Comparison of ENCODE assay signal across 7 cellular contexts in genomic region chr2:64100584-64100983, GRCh38. TPM values are rescaled to one million over a fixed set of nuclear protein-coding genes. Genes with fewer than 3 reads are reported as not detected.
A peak's percentile ranks its signal among the peaks of the same experiment; 100 is the strongest.
DNase-seq lines count a peak whose midpoint lies in the region; ATAC-seq, FAIRE-seq and TF ChIP-seq lines count a peak whose summit lies in the region.
"Not testable (repeated sequence)": the region's sequence is repeated elsewhere in the genome, so short reads cannot be mapped to it uniquely, and the experiment has no call there.

No MANE protein-coding gene starts in this region.

- peaks cover 64% of the 10 kb centered on the region for H3K36me3 Mint-ChIP-seq in activated CD4-positive, alpha-beta T cell treated with anti-CD3 and anti-CD28 coated beads for 36 hours (ENCODE audit: low read depth)
- H3K36me3 Mint-ChIP-seq in activated T-helper 1 cell treated with anti-CD3 and anti-CD28 coated beads, Interleukin-12 subunit alpha, Interleukin-12 subunit beta, Interleukin-2, Interleukin-4 antibody, amounts not matched to agents 30 ng/mL and 10 ng/mL and 1 ng/mL, durations not matched to agents 14 hours and 24 hours and 36 hours (ENCODE audit: low read depth): peaks cover 59% of the 10 kb centered on the region

- not testable (repeated sequence) for H3K27me3 ChIP-seq in Karpas-422 (ENCODE audit: low read length); endothelial cell of umbilical vein (ENCODE audit: control insufficient read depth in 2 of 2, insufficient read depth in 2 of 2, low read length in 2 of 2)

- H3K4me1 ChIP-seq in Karpas-422 (ENCODE audit: low read length) (peaks cover 90% of the 10 kb centered on the region), endothelial cell of umbilical vein (ENCODE audit: control insufficient read depth, extremely low read depth, insufficient read depth, low read length) (peaks cover 34% of the 10 kb centered on the region)

- intact Hi-C loops in activated CD4-positive, alpha-beta T cell treated with anti-CD3 and anti-CD28 coated beads for 36 hours (cut with DNase I, micrococcal nuclease): loop anchor here in 1 of 2 experiments (2.0 to 5.0 kb wide), 3 partner anchors 36 to 597 kb away; no protein-coding TSS in a partner anchor
- intact Hi-C loops in activated T-helper 1 cell treated with anti-CD3 and anti-CD28 coated beads, Interleukin-12 subunit alpha, Interleukin-12 subunit beta, Interleukin-2, Interleukin-4 antibody, amounts not matched to agents 30 ng/mL and 10 ng/mL and 1 ng/mL, durations not matched to agents 14 hours and 24 hours and 36 hours (cut with micrococcal nuclease): loop anchor here (5.0 kb wide), 1 partner anchor 552 kb away; the partner anchor contains the start of gene SERTAD2
- intact Hi-C loops in endothelial cell of umbilical vein (cut with micrococcal nuclease): not testable (repeated sequence)

- peak; percentile 45 for ATAC-seq in GM21390 (IDR thresholded peaks at IDR 0.05; ENCODE audit: unreplicated experiment)
- ATAC-seq in HG02798 (IDR thresholded peaks at IDR 0.05; ENCODE audit: poor library complexity, unreplicated experiment): peak; percentile 39
- ATAC-seq in activated CD4-positive, alpha-beta T cell treated with anti-CD3 and anti-CD28 coated beads for 36 hours: not testable (repeated sequence)

- FAIRE-seq in GM18507 (lab: Jason Lieb, UNC): peak; percentile 82
- not testable (repeated sequence) for FAIRE-seq in endothelial cell of umbilical vein (lab: Jason Lieb, UNC)

- not testable (repeated sequence) for H3K27me3 Mint-ChIP-seq in activated CD4-positive, alpha-beta T cell treated with anti-CD3 and anti-CD28 coated beads for 36 hours; activated T-helper 1 cell treated with anti-CD3 and anti-CD28 coated beads, Interleukin-12 subunit alpha, Interleukin-12 subunit beta, Interleukin-2, Interleukin-4 antibody, amounts not matched to agents 30 ng/mL and 10 ng/mL and 1 ng/mL, durations not matched to agents 14 hours and 24 hours and 36 hours (ENCODE audit: insufficient read depth)

- not testable (repeated sequence) for H4K20me1 ChIP-seq in Karpas-422 (ENCODE audit: insufficient read depth, low read depth, low read length); endothelial cell of umbilical vein (replicated peaks; ENCODE audit: control insufficient read depth, extremely low read depth, insufficient read depth, low read length)

- peaks cover 45% of the 10 kb centered on the region for H3K79me2 ChIP-seq in Karpas-422 (ENCODE audit: low read length)
- H3K79me2 ChIP-seq in endothelial cell of umbilical vein (ENCODE audit: control insufficient read depth, insufficient read depth, low read length): not testable (repeated sequence)

- peak overlapping the region; percentile 12 for H3K27ac Mint-ChIP-seq in activated CD4-positive, alpha-beta T cell treated with anti-CD3 and anti-CD28 coated beads for 36 hours
- peak overlapping the region; percentile 76 for H3K27ac Mint-ChIP-seq in activated T-helper 1 cell treated with anti-CD3 and anti-CD28 coated beads, Interleukin-12 subunit alpha, Interleukin-12 subunit beta, Interleukin-2, Interleukin-4 antibody, amounts not matched to agents 30 ng/mL and 10 ng/mL and 1 ng/mL, durations not matched to agents 14 hours and 24 hours and 36 hours

- peaks cover 49% of the 10 kb centered on the region for H3K4me1 Mint-ChIP-seq in activated CD4-positive, alpha-beta T cell treated with anti-CD3 and anti-CD28 coated beads for 36 hours
- peaks cover 52% of the 10 kb centered on the region for H3K4me1 Mint-ChIP-seq in activated T-helper 1 cell treated with anti-CD3 and anti-CD28 coated beads, Interleukin-12 subunit alpha, Interleukin-12 subunit beta, Interleukin-2, Interleukin-4 antibody, amounts not matched to agents 30 ng/mL and 10 ng/mL and 1 ng/mL, durations not matched to agents 14 hours and 24 hours and 36 hours (ENCODE audit: low read depth)

- not testable (repeated sequence) for TF ChIP-seq CTCF in endothelial cell of umbilical vein (IDR thresholded peaks at IDR 0.05; ENCODE audit: extremely low read depth in 1 of 2, insufficient read depth in 1 of 2, low read depth in 1 of 2, low read length in 2 of 2)

- dilution Hi-C loops in endothelial cell of umbilical vein (cut with MboI; ENCODE audit: extremely low pct_ligation_motif_present, low sequenced_read_pairs): not testable (repeated sequence)

- not testable (repeated sequence) for H3K4me3 Mint-ChIP-seq in activated CD4-positive, alpha-beta T cell treated with anti-CD3 and anti-CD28 coated beads for 36 hours; activated T-helper 1 cell treated with anti-CD3 and anti-CD28 coated beads, Interleukin-12 subunit alpha, Interleukin-12 subunit beta, Interleukin-2, Interleukin-4 antibody, amounts not matched to agents 30 ng/mL and 10 ng/mL and 1 ng/mL, durations not matched to agents 14 hours and 24 hours and 36 hours

- H3K9me2 ChIP-seq in Karpas-422 (replicated peaks; ENCODE audit: insufficient read depth, low read length): not testable (repeated sequence)

- not testable (repeated sequence) for BruUV-seq in endothelial cell of umbilical vein (replicated peaks; lab: Mats Ljungman, UMichigan)

- not testable (repeated sequence) for TF ChIP-seq POLR2A in endothelial cell of umbilical vein (IDR thresholded peaks at IDR 0.05; ENCODE audit: low read depth, low read length)

- H3K4me3 ChIP-seq in Karpas-422 (ENCODE audit: low read length): peak overlapping the region; percentile 23; the same call in 1 of the 2 replicates
- H3K4me3 ChIP-seq in endothelial cell of umbilical vein (replicated peaks in 1 of 3; ENCODE audit: insufficient read depth in 1 of 3, low read depth in 1 of 3, low read length in 3 of 3): not testable (repeated sequence)

- CTCF ChIA-PET in activated CD4-positive, alpha-beta T cell treated with anti-CD3 and anti-CD28 coated beads for 36 hours (lab: Charles Lee): interaction anchor here (0.6 to 2.0 kb wide), 8 partner anchors 32 to 230 kb away, joined by 3 to 7 read pairs (median 3); no protein-coding TSS in a partner anchor
- CTCF ChIA-PET in endothelial cell of umbilical vein (lab: Charles Lee): interaction anchor here (1.3 to 8.5 kb wide), 3 partner anchors 50 to 227 kb away, joined by 5 to 51 read pairs (median 26); no protein-coding TSS in a partner anchor

- peak overlapping the region; percentile 29 for H3K9ac ChIP-seq in Karpas-422 (ENCODE audit: low read length)
- not testable (repeated sequence) for H3K9ac ChIP-seq in endothelial cell of umbilical vein (replicated peaks; ENCODE audit: extremely low read depth, insufficient read depth, low read length)

- not testable (repeated sequence) for H3K9me3 Mint-ChIP-seq in activated CD4-positive, alpha-beta T cell treated with anti-CD3 and anti-CD28 coated beads for 36 hours (ENCODE audit: low read depth); activated T-helper 1 cell treated with anti-CD3 and anti-CD28 coated beads, Interleukin-12 subunit alpha, Interleukin-12 subunit beta, Interleukin-2, Interleukin-4 antibody, amounts not matched to agents 30 ng/mL and 10 ng/mL and 1 ng/mL, durations not matched to agents 14 hours and 24 hours and 36 hours

- not testable (repeated sequence) for H3K9me3 ChIP-seq in Karpas-422 (ENCODE audit: low read length); endothelial cell of umbilical vein (replicated peaks; ENCODE audit: control insufficient read depth, insufficient read depth, low read length)

- not testable (repeated sequence) for H3K9me1 ChIP-seq in endothelial cell of umbilical vein (replicated peaks; ENCODE audit: control insufficient read depth, extremely low read depth, insufficient read depth, low read length)

- H3K36me3 ChIP-seq in Karpas-422 (ENCODE audit: insufficient read depth, low read length) (peaks cover 56% of the 10 kb centered on the region), endothelial cell of umbilical vein (ENCODE audit: control insufficient read depth in 2 of 2, extremely low read depth in 1 of 2, insufficient read depth in 2 of 2, low read length in 2 of 2) (peaks cover 7 to 22% of the 10 kb centered on the region in 2 experiments)

- POLR2A ChIA-PET in activated CD4-positive, alpha-beta T cell treated with anti-CD3 and anti-CD28 coated beads for 36 hours (lab: Charles Lee): interaction anchor here (0.7 to 1.7 kb wide), 5 partner anchors 14 to 225 kb away, joined by 4 to 8 read pairs (median 6); no protein-coding TSS in a partner anchor
- POLR2A ChIA-PET in endothelial cell of umbilical vein (lab: Charles Lee): not testable (repeated sequence)

- peak overlapping the region; percentile 57 for H3K4me2 ChIP-seq in Karpas-422 (ENCODE audit: low read depth, low read length, poor library complexity, severe bottlenecking)
- not testable (repeated sequence) for H3K4me2 ChIP-seq in endothelial cell of umbilical vein (ENCODE audit: insufficient read depth, low read length)

- H2AFZ ChIP-seq in Karpas-422 (ENCODE audit: low read length); endothelial cell of umbilical vein (ENCODE audit: low read depth, low read length): not testable (repeated sequence)

- peak overlapping the region; percentile 96 for H3K27ac ChIP-seq in Karpas-422 (ENCODE audit: low read length)
- H3K27ac ChIP-seq in endothelial cell of umbilical vein (ENCODE audit: insufficient read depth, low read depth, low read length): peak overlapping the region; percentile 60

- not testable (repeated sequence) for DNase-seq in GM18507 (ENCODE audit: extremely low spot score, insufficient read length, low read depth); activated CD4-positive, alpha-beta T cell treated with anti-CD3 and anti-CD28 coated beads for 36 hours; activated T-helper 1 cell treated with anti-CD3 and anti-CD28 coated beads, Interleukin-12 subunit alpha, Interleukin-12 subunit beta, Interleukin-2, Interleukin-4 antibody, amounts not matched to agents 30 ng/mL and 10 ng/mL and 1 ng/mL, durations not matched to agents 14 hours and 24 hours and 36 hours (ENCODE audit: low spot score); endothelial cell of umbilical vein (ENCODE audit: low read depth, low spot score)
- DNase-seq in Karpas-422: peak; percentile 83

RNA-seq across cellular contexts. Expression of gene PELI1, which starts 43.6 kb away (rescaled TPM):
- 49.9 and 90.7 TPM in 2 replicates for total RNA-seq in Karpas-422 (2014; rRNA removed; shearing (Covaris generic); ENCODE audit: low replicate concordance)
- total RNA-seq in activated CD4-positive, alpha-beta T cell treated with anti-CD3 and anti-CD28 coated beads for 36 hours: 10 to 100 TPM; 21.3 to 29.7 TPM
- total RNA-seq in activated T-helper 1 cell treated with anti-CD3 and anti-CD28 coated beads, Interleukin-12 subunit alpha, Interleukin-12 subunit beta, Interleukin-2, Interleukin-4 antibody, amounts not matched to agents 30 ng/mL and 10 ng/mL and 1 ng/mL, durations not matched to agents 14 hours and 24 hours and 36 hours: 47.1 and 50.4 TPM in 2 replicates
- 30.9 and 39.9 TPM in 2 replicates for total RNA-seq in endothelial cell of umbilical vein
- 12.2 and 14.2 TPM in 2 replicates for polyA plus RNA-seq in endothelial cell of umbilical vein
- 13.3 and 15.0 TPM in 2 replicates for polyA plus RNA-seq in endothelial cell of umbilical vein (2011; cell fraction: cytosol; rRNA removed)
- polyA plus RNA-seq in endothelial cell of umbilical vein (2011; cell fraction: nucleus; rRNA removed): 35.1 and 43.2 TPM in 2 replicates
- polyA plus RNA-seq in endothelial cell of umbilical vein (2012): 22.8 and 22.9 TPM in 2 replicates
- 26.4 and 27.0 TPM in 2 replicates for polyA minus RNA-seq in endothelial cell of umbilical vein
- 4.1 TPM for polyA minus RNA-seq in endothelial cell of umbilical vein (2011; cell fraction: cytosol; rRNA and poly(A)+ RNA removed)
- 30.7 and 37.7 TPM in 2 replicates for polyA minus RNA-seq in endothelial cell of umbilical vein (2011; cell fraction: nucleus; rRNA and poly(A)+ RNA removed)
